Comparison of ENCODE assay signal across 33 cellular contexts in the genomic region with DNA sequence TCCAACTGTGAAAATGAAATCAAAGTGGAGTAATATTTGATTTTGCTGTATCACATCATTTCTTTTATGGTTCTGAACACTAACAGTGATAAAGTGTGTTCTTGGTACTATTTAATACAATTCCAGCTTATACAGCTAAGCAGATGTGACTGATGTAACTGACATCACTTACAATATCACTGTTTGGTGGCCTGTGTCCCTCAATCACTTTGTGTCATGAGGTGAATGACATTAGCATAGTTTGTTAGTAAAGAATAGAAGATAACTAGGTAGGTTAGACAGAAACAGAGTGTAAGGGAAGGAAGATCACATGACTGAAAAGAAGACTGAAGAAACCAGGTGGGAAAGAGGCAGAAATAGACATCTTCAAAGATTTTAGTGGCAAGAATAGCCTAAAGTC.
"Had no signal": no experiment of that assay in that cellular context is flagged by ENCODE, and none has a peak within 500 bp of the region (broad histone marks: within the 10 kb centered on the region; RNA-seq: fewer than 3 reads in every experiment).

No MANE protein-coding gene starts in this region.

- H2AFZ ChIP-seq: parathyroid adenoma had no signal

- H3K9me3 Mint-ChIP-seq: naive thymus-derived CD8-positive, alpha-beta T cell; natural killer cell treated with Interleukin-12 subunit alpha and Interleukin-12 subunit beta and Interleukin-15 and Interleukin-18, amount 100 ng/mL, for 72 hours; nephron progenitor cell; neural crest cell; stimulated activated memory B cell treated with anti-CD40 and anti-IgM and Interleukin-4, amounts not matched to agents 10 μg/mL and 1 μg/mL and 100 μg/mL, for 72 hours; stimulated activated naive CD8-positive, alpha-beta T cell treated with anti-CD3 and anti-CD28 coated beads, Interleukin-15, amount 100 ng/mL, for 72 hours; type B pancreatic cell had no signal

- H3K36me3 ChIP-seq: neutrophil, ovary, spleen, suprapubic skin, tibial artery, transverse colon, upper lobe of right lung, vagina had no signal

- H3K27ac ChIP-seq: neutrophil, ovary, parathyroid adenoma, psoas muscle, skin epidermis, spleen, suprapubic skin, testis, tibial artery, transverse colon, upper lobe of right lung, vagina had no signal

- H3K4me2 ChIP-seq: smooth muscle cell had no signal

- H3K4me1 ChIP-seq: parathyroid adenoma, psoas muscle, spleen, suprapubic skin, testis, tibial artery, transverse colon, upper lobe of right lung, vagina had no signal

- H3K27me3 ChIP-seq: neutrophil, ovary, spleen, suprapubic skin, testis, tibial artery, transverse colon, upper lobe of right lung, vagina had no signal

- ATAC-seq: naive thymus-derived CD8-positive, alpha-beta T cell; natural killer cell treated with Interleukin-12 subunit alpha and Interleukin-12 subunit beta and Interleukin-15 and Interleukin-18, amount 100 ng/mL, for 72 hours; psoas muscle; right cardiac atrium; sciatic nerve; stimulated activated memory B cell treated with anti-CD40 and anti-IgM and Interleukin-4, amounts not matched to agents 10 μg/mL and 1 μg/mL and 100 μg/mL, for 72 hours; stimulated activated naive CD8-positive, alpha-beta T cell treated with anti-CD3 and anti-CD28 coated beads, Interleukin-15, amount 100 ng/mL, for 72 hours; stimulated activated naive CD8-positive, alpha-beta T cell treated with anti-CD3 and anti-CD28 coated beads, Interleukin-15, Interleukin-2, amounts not matched to agents 100 U/mL and 50 U/mL, for 24 hours; upper lobe of right lung had no signal

- H3K36me3 Mint-ChIP-seq: naive thymus-derived CD8-positive, alpha-beta T cell; natural killer cell treated with Interleukin-12 subunit alpha and Interleukin-12 subunit beta and Interleukin-15 and Interleukin-18, amount 100 ng/mL, for 72 hours; stimulated activated memory B cell treated with anti-CD40 and anti-IgM and Interleukin-4, amounts not matched to agents 10 μg/mL and 1 μg/mL and 100 μg/mL, for 72 hours; type B pancreatic cell had no signal

- H3K27ac Mint-ChIP-seq: naive thymus-derived CD8-positive, alpha-beta T cell; natural killer cell treated with Interleukin-12 subunit alpha and Interleukin-12 subunit beta and Interleukin-15 and Interleukin-18, amount 100 ng/mL, for 72 hours; nephron progenitor cell; progenitor cell of endocrine pancreas; stimulated activated memory B cell treated with anti-CD40 and anti-IgM and Interleukin-4, amounts not matched to agents 10 μg/mL and 1 μg/mL and 100 μg/mL, for 72 hours; stimulated activated naive CD8-positive, alpha-beta T cell treated with anti-CD3 and anti-CD28 coated beads, Interleukin-15, amount 100 ng/mL, for 72 hours; type B pancreatic cell had no signal

- H3K9ac ChIP-seq: parathyroid adenoma had no signal

- H3K4me1 Mint-ChIP-seq: naive thymus-derived CD8-positive, alpha-beta T cell; stimulated activated memory B cell treated with anti-CD40 and anti-IgM and Interleukin-4, amounts not matched to agents 10 μg/mL and 1 μg/mL and 100 μg/mL, for 72 hours; stimulated activated naive CD8-positive, alpha-beta T cell treated with anti-CD3 and anti-CD28 coated beads, Interleukin-15, amount 100 ng/mL, for 72 hours had no signal

- H3K9me3 ChIP-seq: neutrophil, ovary, suprapubic skin, testis, tibial artery, transverse colon, upper lobe of right lung, vagina had no signal

- DNase-seq: naive thymus-derived CD8-positive, alpha-beta T cell; nephron progenitor cell; nucleus accumbens; ovary; posterior cingulate gyrus; psoas muscle; right cardiac atrium; spleen; stimulated activated CD4-positive, alpha-beta T cell treated with anti-CD3 and anti-CD28 coated beads, Interleukin-12 subunit alpha, Interleukin-12 subunit beta, amount 100 ng/mL, for 4 hours; stimulated activated CD4-positive, alpha-beta T cell treated with anti-CD3 and anti-CD28 coated beads, Interleukin-1b, Interleukin-23, amount 100 ng/mL, for 48 hours; stimulated activated CD4-positive, alpha-beta T cell treated with anti-CD3 and anti-CD28 coated beads, Interleukin-4, amount 100 ng/mL, for 1 hour; stimulated activated CD4-positive, alpha-beta T cell treated with anti-CD3 and anti-CD28 coated beads, Interleukin-4, amount 100 ng/mL, for 4 hours; stimulated activated CD8-positive, alpha-beta memory T cell treated with anti-CD3 and anti-CD28 coated beads, Interleukin-4, amount 100 ng/mL, for 48 hours; stimulated activated naive CD4-positive, alpha-beta T cell; stimulated activated naive CD8-positive, alpha-beta T cell treated with anti-CD3 and anti-CD28 coated beads, Interleukin-15, amount 100 ng/mL, for 72 hours; stimulated activated naive CD8-positive, alpha-beta T cell treated with anti-CD3 and anti-CD28 coated beads, Interleukin-15, Interleukin-2, amounts not matched to agents 100 U/mL and 50 U/mL, for 24 hours; substantia nigra; testis; tibial artery; transverse colon; upper lobe of right lung had no signal

- H3K27me3 Mint-ChIP-seq: naive thymus-derived CD8-positive, alpha-beta T cell; progenitor cell of endocrine pancreas; type B pancreatic cell had no signal

- H3K4me3 Mint-ChIP-seq: naive thymus-derived CD8-positive, alpha-beta T cell; natural killer cell treated with Interleukin-12 subunit alpha and Interleukin-12 subunit beta and Interleukin-15 and Interleukin-18, amount 100 ng/mL, for 72 hours; nephron progenitor cell; neural crest cell; stimulated activated memory B cell treated with anti-CD40 and anti-IgM and Interleukin-4, amounts not matched to agents 10 μg/mL and 1 μg/mL and 100 μg/mL, for 72 hours; stimulated activated naive CD8-positive, alpha-beta T cell treated with anti-CD3 and anti-CD28 coated beads, Interleukin-15, amount 100 ng/mL, for 72 hours; type B pancreatic cell had no signal

- H3K4me3 ChIP-seq: ovary, psoas muscle, skin epidermis, smooth muscle cell, spleen, suprapubic skin, testis, tibial artery, transverse colon, upper lobe of right lung, vagina had no signal

- H3K79me2 ChIP-seq: parathyroid adenoma had no signal
